29 cellular contexts compared by ENCODE assay signal in the genomic region with DNA sequence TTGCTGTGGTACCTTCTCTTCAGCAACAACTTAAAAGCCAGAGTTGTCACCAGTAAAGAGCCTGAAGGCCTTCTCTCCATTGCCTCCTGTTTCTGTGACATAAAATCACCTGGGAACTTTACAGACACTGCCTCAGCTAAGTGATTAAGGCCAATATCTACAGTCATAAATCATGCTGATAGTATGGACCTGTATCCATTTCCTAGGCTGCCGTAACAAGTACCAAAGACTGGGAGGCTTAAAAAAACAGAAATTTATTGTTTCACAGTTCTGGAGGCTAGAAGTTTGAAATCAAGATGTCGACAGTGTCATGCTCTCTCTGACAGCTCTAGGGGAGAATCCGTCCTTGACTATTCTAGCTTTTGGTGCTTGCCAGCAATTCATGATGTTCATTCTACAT.
"Had no signal": no experiment of that assay in that cellular context is flagged by ENCODE, and none has a peak within 500 bp of the region (broad histone marks: within the 10 kb centered on the region; RNA-seq: fewer than 3 reads in every experiment).

No MANE protein-coding gene starts in this region.

- H3K4me3 Mint-ChIP-seq: activated CD4-positive, alpha-beta T cell treated with anti-CD3 and anti-CD28 coated beads for 36 hours; activated CD8-positive, alpha-beta T cell treated with anti-CD3 and anti-CD28 coated beads for 36 hours; activated naive CD4-positive, alpha-beta T cell treated with anti-CD3 and anti-CD28 coated beads for 36 hours; activated naive CD4-positive, alpha-beta T cell treated with anti-CD3 and anti-CD28 coated beads, Interleukin-2, amount 50 U/mL, for 24 hours; activated naive CD8-positive, alpha-beta T cell treated with anti-CD3 and anti-CD28 coated beads for 36 hours; activated naive CD8-positive, alpha-beta T cell treated with anti-CD3 and anti-CD28 coated beads, Interleukin-2, amount 50 U/mL, for 24 hours; activated T-cell treated with anti-CD3 and anti-CD28 coated beads, Interleukin-2, amount 50 U/mL, for 4 hours; activated T-helper 17 cell treated with anti-CD3 and anti-CD28 coated beads, Interleukin-2, amount 50 U/mL, for 72 hours; brain; central memory CD8-positive, alpha-beta T cell; dendritic cell treated with granulocyte-macrophage colony-stimulating factor and Interleukin-4, amounts not matched to agents 40 ng/mL and 50 ng/mL, for 4 days; endodermal cell had no signal

- H3K4me1 Mint-ChIP-seq: brain, endodermal cell had no signal

- H3K4me1 ChIP-seq: adrenal gland, ascending aorta, breast epithelium, esophagus muscularis mucosa, gastrocnemius medialis had no signal

- H3K36me3 ChIP-seq: adrenal gland, ascending aorta, breast epithelium, esophagus muscularis mucosa, gastrocnemius medialis had no signal

- H3K9me3 Mint-ChIP-seq: activated naive CD4-positive, alpha-beta T cell treated with anti-CD3 and anti-CD28 coated beads, Interleukin-2, amount 50 U/mL, for 24 hours; activated T-cell treated with anti-CD3 and anti-CD28 coated beads, Interleukin-2, amount 50 U/mL, for 4 hours; activated T-helper 17 cell treated with anti-CD3 and anti-CD28 coated beads, Interleukin-2, amount 50 U/mL, for 72 hours; central memory CD8-positive, alpha-beta T cell had no signal

- H3K4me3 ChIP-seq: adrenal gland, ascending aorta, breast epithelium, coronary artery, dorsolateral prefrontal cortex, esophagus muscularis mucosa, gastrocnemius medialis had no signal

- H3K36me3 Mint-ChIP-seq: activated naive CD8-positive, alpha-beta T cell treated with anti-CD3 and anti-CD28 coated beads for 36 hours; brain had no signal

- H3K27me3 ChIP-seq: adrenal gland, ascending aorta, breast epithelium, esophagus muscularis mucosa, foreskin keratinocyte, gastrocnemius medialis had no signal

- H3K27ac ChIP-seq: adrenal gland, ascending aorta, breast epithelium, coronary artery, dorsolateral prefrontal cortex, esophagus muscularis mucosa, foreskin keratinocyte, gastrocnemius medialis had no signal

- DNase-seq: activated CD4-positive, alpha-beta T cell treated with anti-CD3 and anti-CD28 coated beads for 36 hours; activated CD4-positive, alpha-beta T cell treated with anti-CD3 and anti-CD28 coated beads, Interleukin-2, amount 50 U/mL, for 1 hour; activated CD4-positive, alpha-beta T cell treated with anti-CD3 and anti-CD28 coated beads, Interleukin-2, amount 50 U/mL, for 48 hours; activated CD4-positive, CD25-positive, alpha-beta regulatory T cell; activated CD4-positive, CD25-positive, alpha-beta regulatory T cell treated with anti-CD3 and anti-CD28 coated beads, Interleukin-2, amount 50 U/mL, for 72 hours; activated CD8-positive, alpha-beta T cell treated with anti-CD3 and anti-CD28 coated beads for 36 hours; activated effector memory CD4-positive, alpha-beta T cell treated with Interleukin-2 at 50 U/mL for 16 hours; activated gamma-delta T cell treated with Interleukin-2 at 50 U/mL for 16 hours; activated naive CD4-positive, alpha-beta T cell treated with anti-CD3 and anti-CD28 coated beads for 36 hours; activated naive CD8-positive, alpha-beta T cell treated with anti-CD3 and anti-CD28 coated beads for 36 hours; activated naive CD8-positive, alpha-beta T cell treated with anti-CD3 and anti-CD28 coated beads, Interleukin-2, amount 50 U/mL, for 24 hours; activated T-cell treated with anti-CD3 and anti-CD28 coated beads, Interleukin-2, amount 50 U/mL, for 4 hours; adrenal gland; dorsolateral prefrontal cortex; effector memory CD4-positive, alpha-beta T cell; endodermal cell; foreskin keratinocyte; gastrocnemius medialis; glutamatergic neuron; T-helper 2 cell had no signal

- H3K27ac Mint-ChIP-seq: activated CD4-positive, alpha-beta T cell treated with anti-CD3 and anti-CD28 coated beads for 36 hours; activated CD8-positive, alpha-beta T cell treated with anti-CD3 and anti-CD28 coated beads for 36 hours; activated naive CD4-positive, alpha-beta T cell treated with anti-CD3 and anti-CD28 coated beads for 36 hours; activated naive CD4-positive, alpha-beta T cell treated with anti-CD3 and anti-CD28 coated beads, Interleukin-2, amount 50 U/mL, for 24 hours; activated naive CD8-positive, alpha-beta T cell treated with anti-CD3 and anti-CD28 coated beads for 36 hours; activated naive CD8-positive, alpha-beta T cell treated with anti-CD3 and anti-CD28 coated beads, Interleukin-2, amount 50 U/mL, for 24 hours; activated T-helper 17 cell treated with anti-CD3 and anti-CD28 coated beads, Interleukin-2, amount 50 U/mL, for 72 hours; brain; dendritic cell treated with granulocyte-macrophage colony-stimulating factor and Interleukin-4, amounts not matched to agents 40 ng/mL and 50 ng/mL, for 4 days; endodermal cell had no signal

- H3K9me3 ChIP-seq: adrenal gland, ascending aorta, breast epithelium, esophagus muscularis mucosa, gastrocnemius medialis had no signal
